ENCODE assay signal across 1 cellular context in genomic region chr4:26864904-26865303, GRCh38.
TF ChIP-seq lines count a peak whose summit lies in the region.

No MANE protein-coding gene starts in this region.

TF ChIP-seq in liver, 16 proteins besides CTCF, POLR2A, EP300 and RAD21 (continued from another document):
- TF ChIP-seq, protein P1, sequence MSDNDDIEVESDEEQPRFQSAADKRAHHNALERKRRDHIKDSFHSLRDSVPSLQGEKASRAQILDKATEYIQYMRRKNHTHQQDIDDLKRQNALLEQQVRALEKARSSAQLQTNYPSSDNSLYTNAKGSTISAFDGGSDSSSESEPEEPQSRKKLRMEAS (IDR thresholded peaks at IDR 0.05) = no peak
- no peak for TF ChIP-seq HNF4A (conservative IDR thresholded peaks at IDR 0.05)
- no peak for TF ChIP-seq SP1 (IDR thresholded peaks at IDR 0.05)
- TF ChIP-seq TAF1 (conservative IDR thresholded peaks at IDR 0.05) = no peak
- no peak for TF ChIP-seq RXRA (IDR thresholded peaks at IDR 0.05)
- no peak for TF ChIP-seq JUND (IDR thresholded peaks at IDR 0.05)
- TF ChIP-seq, protein P2, sequence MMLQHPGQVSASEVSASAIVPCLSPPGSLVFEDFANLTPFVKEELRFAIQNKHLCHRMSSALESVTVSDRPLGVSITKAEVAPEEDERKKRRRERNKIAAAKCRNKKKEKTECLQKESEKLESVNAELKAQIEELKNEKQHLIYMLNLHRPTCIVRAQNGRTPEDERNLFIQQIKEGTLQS (IDR thresholded peaks at IDR 0.05) = no peak
